In genomic region chr9:110455860-110456259, GRCh38 we compare ENCODE assay signal across 25 cellular contexts.
"Had no signal": no experiment of that assay in that cellular context is flagged by ENCODE, and none has a peak within 500 bp of the region (broad histone marks: within the 10 kb centered on the region; RNA-seq: fewer than 3 reads in every experiment).

No MANE protein-coding gene starts in this region.

- H3K27me3 ChIP-seq: ascending aorta, SJCRH30 had no signal

- H3K9ac ChIP-seq: KMS-11 had no signal

- H3K4me2 ChIP-seq: KMS-11 had no signal

- FAIRE-seq: TTC549 had no signal

- H3K27ac ChIP-seq: ascending aorta, KMS-11, SJCRH30, SK-N-MC had no signal

- H3K4me1 ChIP-seq: ascending aorta, SJCRH30 had no signal

- H3K9me3 ChIP-seq: ascending aorta, SJCRH30 had no signal

- DNase-seq: activated CD4-positive, alpha-beta T cell treated with anti-CD3 and anti-CD28 coated beads, Interleukin-2, amount 10 ng/mL, durations not matched to agents 24 days and 14 days; activated CD4-positive, alpha-beta T cell treated with anti-CD3 and anti-CD28 coated beads, Interleukin-2, amount 50 U/mL, for 4 hours; activated CD8-positive, alpha-beta T cell treated with anti-CD3 and anti-CD28 coated beads for 36 hours; activated effector memory CD4-positive, alpha-beta T cell treated with anti-CD3 and anti-CD28 coated beads, Interleukin-2, amount 50 U/mL, for 16 hours; activated naive CD4-positive, alpha-beta T cell treated with Interleukin-2 at 50 U/mL for 16 hours; activated naive CD8-positive, alpha-beta T cell treated with anti-CD3 and anti-CD28 coated beads, Interleukin-2, amount 10 ng/mL, durations not matched to agents 7 days and 5 days; activated T-cell treated with anti-CD3 and anti-CD28 coated beads, Interleukin-2, amount 50 U/mL, for 1 hour; activated T-cell treated with anti-CD3 and anti-CD28 coated beads, Interleukin-2, amount 50 U/mL, for 72 hours; amygdala; NCI-H1092 treated with DMSO at 0.1 percent for 48 hours; NCI-H1417; NCI-H146; NCI-H187; NCI-H2029 treated with DMSO at 0.1 percent for 48 hours; NCI-H2227 treated with DMSO at 0.1 percent for 48 hours; NCI-H446; NCI-H524 treated with DMSO at 0.1 percent for 48 hours; SHP77; SJCRH30 had no signal

- ATAC-seq: activated CD8-positive, alpha-beta T cell treated with anti-CD3 and anti-CD28 coated beads for 36 hours; activated T-cell treated with anti-CD3 and anti-CD28 coated beads, Interleukin-2, amount 50 U/mL, for 72 hours; activated T-helper 17 cell treated with anti-CD3 and anti-CD28 coated beads, Interleukin-2, amount 50 U/mL, for 72 hours; Panc1 had no signal

- H3K36me3 ChIP-seq: ascending aorta, SJCRH30 had no signal

- H3K4me3 ChIP-seq: ascending aorta, SJCRH30, SK-N-MC had no signal
